In the genomic region with DNA sequence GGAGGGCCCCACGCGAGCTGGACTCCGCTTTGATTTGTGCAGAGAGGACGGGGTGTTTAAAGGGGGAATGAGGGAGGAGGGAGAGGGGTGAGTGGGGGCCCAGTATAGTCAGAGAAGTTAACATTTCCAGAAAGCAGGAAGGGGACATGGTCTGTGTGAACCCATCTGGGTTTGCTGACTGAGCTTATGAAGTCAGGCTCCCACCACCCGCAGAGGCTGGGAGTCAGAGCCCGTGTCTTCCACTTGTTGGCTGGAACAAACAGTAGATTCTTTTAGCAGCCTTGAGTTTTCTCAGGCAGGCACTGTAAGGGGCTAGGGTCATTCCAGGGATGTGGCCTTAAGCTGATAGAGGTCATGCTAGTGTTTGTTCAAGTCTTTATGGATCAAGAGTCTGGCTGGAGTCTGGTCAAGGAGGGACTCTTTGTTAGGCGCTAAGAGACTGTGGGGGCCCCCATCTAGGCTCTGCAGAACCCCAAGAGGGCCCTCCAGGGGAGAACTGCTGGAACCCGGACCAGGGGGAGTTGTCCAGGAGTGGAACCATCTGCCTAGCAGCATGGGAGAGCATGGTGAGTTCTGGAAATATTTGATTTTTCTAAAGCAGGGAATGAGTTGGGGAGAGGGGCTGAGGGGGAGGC, we compare ENCODE assay signal across 8 cellular contexts.
"Had no signal": no experiment of that assay in that cellular context is flagged by ENCODE, and none has a peak within 500 bp of the region (broad histone marks: within the 10 kb centered on the region; RNA-seq: fewer than 3 reads in every experiment).

No MANE protein-coding gene starts in this region.

- H3K9me3 ChIP-seq: HAP-1 had no signal

- H3K4me3 Mint-ChIP-seq: HFFc6, IgD-negative memory B cell had no signal

- H3K4me3 ChIP-seq: GM23248, HAP-1 had no signal

- H3K4me1 ChIP-seq: HAP-1 had no signal

- H3K9me3 Mint-ChIP-seq: HFFc6, IgD-negative memory B cell had no signal

- ATAC-seq: HCT116 had no signal

- DNase-seq: GM23248, GOT3, H7, HFFc6, KBM-7 had no signal

- H3K36me3 Mint-ChIP-seq: IgD-negative memory B cell had no signal

- H3K27ac Mint-ChIP-seq: HFFc6, IgD-negative memory B cell had no signal

- H3K4me1 Mint-ChIP-seq: IgD-negative memory B cell had no signal

- H3K36me3 ChIP-seq: HAP-1 had no signal
